In genomic region chr10:44985175-44985681, GRCh38 we compare ENCODE assay signal across 1 cellular context.
A peak's percentile ranks its signal among the peaks of the same experiment; 100 is the strongest.
TF ChIP-seq lines count a peak whose summit lies in the region.

No MANE protein-coding gene starts in this region.

TF ChIP-seq in HepG2, 621 proteins besides CTCF, POLR2A, EP300 and RAD21 (continued from another document):
- TF ChIP-seq ZNF687 (CRISPR knock-in tag; IDR thresholded peaks at IDR 0.05) = no peak
- no peak for TF ChIP-seq SALL1 (CRISPR knock-in tag; IDR thresholded peaks at IDR 0.05)
- TF ChIP-seq PAX8 (CRISPR knock-in tag; IDR thresholded peaks at IDR 0.05; ENCODE audit: borderline replicate concordance) = no peak
- no peak for TF ChIP-seq KLF15 (CRISPR knock-in tag; IDR thresholded peaks at IDR 0.05; ENCODE audit: borderline replicate concordance)
- TF ChIP-seq ZNF468 (CRISPR knock-in tag; IDR thresholded peaks at IDR 0.05) = no peak
- no peak for TF ChIP-seq ZNF775 (CRISPR knock-in tag; IDR thresholded peaks at IDR 0.05; ENCODE audit: borderline replicate concordance)
- TF ChIP-seq ZNF652 (CRISPR knock-in tag; IDR thresholded peaks at IDR 0.05; ENCODE audit: borderline replicate concordance, low read depth) = no peak
- TF ChIP-seq YEATS4 (CRISPR knock-in tag; IDR thresholded peaks at IDR 0.05; ENCODE audit: borderline replicate concordance) = no peak
- no peak for TF ChIP-seq ZNF709 (CRISPR knock-in tag; IDR thresholded peaks at IDR 0.05)
- TF ChIP-seq ZNF563 (CRISPR knock-in tag; IDR thresholded peaks at IDR 0.05) = no peak
- TF ChIP-seq PLRG1 (conservative IDR thresholded peaks at IDR 0.05) = no peak
- TF ChIP-seq ZSCAN25 (CRISPR knock-in tag; IDR thresholded peaks at IDR 0.05) = no peak
- no peak for TF ChIP-seq ZNF253 (CRISPR knock-in tag; IDR thresholded peaks at IDR 0.05; ENCODE audit: borderline replicate concordance)
- TF ChIP-seq HDAC6 (IDR thresholded peaks at IDR 0.05; ENCODE audit: low read depth, low read length) = no peak
- 0 out of 2 replicates have a peak, but pooled peaks have one; percentile 14 for TF ChIP-seq ARID5B (CRISPR knock-in tag; IDR thresholded peaks at IDR 0.05)
- no peak for TF ChIP-seq ZBTB34 (CRISPR knock-in tag; IDR thresholded peaks at IDR 0.05)
- TF ChIP-seq ZNF280D (CRISPR knock-in tag; IDR thresholded peaks at IDR 0.05) = no peak
- TF ChIP-seq ZFP37 (CRISPR knock-in tag; IDR thresholded peaks at IDR 0.05; ENCODE audit: borderline replicate concordance) = no peak
- TF ChIP-seq IKZF1 (IDR thresholded peaks at IDR 0.05) = no peak
- peak; percentile 52; the same call in 1 of the 2 replicates for TF ChIP-seq SOX5 (CRISPR knock-in tag; IDR thresholded peaks at IDR 0.05; ENCODE audit: borderline replicate concordance)
- no peak for TF ChIP-seq TOPORS (CRISPR knock-in tag; IDR thresholded peaks at IDR 0.05)
- no peak for TF ChIP-seq ZNF281 (CRISPR knock-in tag; IDR thresholded peaks at IDR 0.05; ENCODE audit: borderline replicate concordance)
- no peak for TF ChIP-seq SOX13 (IDR thresholded peaks at IDR 0.05)
- peak in 1 of 2 experiments; percentile 60; a peak in 2 of 4 replicates for TF ChIP-seq SOX13 (CRISPR knock-in tag; conservative IDR thresholded peaks at IDR 0.05 in 1 of 2, IDR thresholded peaks at IDR 0.05 in 1 of 2)
- no peak for TF ChIP-seq MYC (CRISPR knock-in tag; IDR thresholded peaks at IDR 0.05; ENCODE audit: borderline replicate concordance)
- no peak for TF ChIP-seq KLF16 (CRISPR knock-in tag; IDR thresholded peaks at IDR 0.05)
- TF ChIP-seq ZSCAN21 (CRISPR knock-in tag; IDR thresholded peaks at IDR 0.05; ENCODE audit: borderline replicate concordance) = no peak
- TF ChIP-seq REXO4 (CRISPR knock-in tag; IDR thresholded peaks at IDR 0.05; ENCODE audit: borderline replicate concordance) = no peak
- TF ChIP-seq TEF (CRISPR knock-in tag; IDR thresholded peaks at IDR 0.05) = no peak
- no peak for TF ChIP-seq MTF2 (CRISPR knock-in tag; IDR thresholded peaks at IDR 0.05; ENCODE audit: borderline replicate concordance)
- TF ChIP-seq RNF219 (CRISPR knock-in tag; IDR thresholded peaks at IDR 0.05) = no peak
- TF ChIP-seq RARG (CRISPR knock-in tag; IDR thresholded peaks at IDR 0.05; ENCODE audit: low read depth) = no peak
- no peak for TF ChIP-seq TP53 (CRISPR knock-in tag; conservative IDR thresholded peaks at IDR 0.05)
- no peak for TF ChIP-seq ZBTB20 (CRISPR knock-in tag; IDR thresholded peaks at IDR 0.05; ENCODE audit: borderline replicate concordance, low read depth)
- TF ChIP-seq MED1 (CRISPR knock-in tag; IDR thresholded peaks at IDR 0.05) = peak; percentile 27; the same call in 1 of the 2 replicates
- no peak for TF ChIP-seq KMT2B (CRISPR knock-in tag; IDR thresholded peaks at IDR 0.05)
- no peak for TF ChIP-seq CSRNP1 (CRISPR knock-in tag; IDR thresholded peaks at IDR 0.05)
- TF ChIP-seq HOXA5 (CRISPR knock-in tag; IDR thresholded peaks at IDR 0.05) = 0 out of 2 replicates have a peak, but pooled peaks have one; percentile 20
- TF ChIP-seq ATF4 (CRISPR knock-in tag; IDR thresholded peaks at IDR 0.05) = peak in 1 of 2 experiments; percentile 90; a peak in 2 of 4 replicates
